Comparison of ENCODE assay signal across 20 cellular contexts in genomic region chr11:120991830-120992686, GRCh38.
"Had no signal": no experiment of that assay in that cellular context is flagged by ENCODE, and none has a peak within 500 bp of the region (broad histone marks: within the 10 kb centered on the region; RNA-seq: fewer than 3 reads in every experiment).

No MANE protein-coding gene starts in this region.

- H3K27ac ChIP-seq: coronary artery, lower lobe of right lung, tibial artery, uterus had no signal

- H3K9me3 Mint-ChIP-seq: activated naive CD8-positive, alpha-beta T cell treated with anti-CD3 and anti-CD28 coated beads for 36 hours; activated T-cell treated with anti-CD3 and anti-CD28 coated beads, Interleukin-2, amount 50 U/mL, for 4 hours; endodermal cell; naive thymus-derived CD8-positive, alpha-beta T cell had no signal

- H3K4me1 ChIP-seq: lower lobe of right lung, tibial artery, uterus had no signal

- H3K4me3 ChIP-seq: coronary artery, lower lobe of right lung, tibial artery, uterus had no signal

- DNase-seq: activated CD4-positive, alpha-beta T cell treated with anti-CD3 and anti-CD28 coated beads for 4 hours; activated CD4-positive, alpha-beta T cell treated with anti-CD3 and anti-CD28 coated beads, Interleukin-2, amount 50 U/mL, for 48 hours; activated CD4-positive, CD25-positive, alpha-beta regulatory T cell; activated CD8-positive, alpha-beta memory T cell treated with anti-CD3 and anti-CD28 coated beads, Interleukin-2, amount 50 U/mL, for 48 hours; activated naive CD4-positive, alpha-beta T cell treated with Interleukin-2 at 50 U/mL for 16 hours; activated naive CD8-positive, alpha-beta T cell treated with anti-CD3 and anti-CD28 coated beads for 36 hours; activated T-cell treated with anti-CD3 and anti-CD28 coated beads, Interleukin-2, amount 50 U/mL, for 4 hours; cerebellar nuclear complex; endodermal cell; lower lobe of right lung; naive thymus-derived CD8-positive, alpha-beta T cell; retina; stimulated activated CD4-positive, alpha-beta T cell treated with anti-CD3 and anti-CD28 coated beads, Interleukin-4, amount 100 ng/mL, for 1 hour; stimulated activated naive CD4-positive, alpha-beta T cell treated with Interleukin-2 at 50 U/mL for 16 hours; T-helper 17 cell; tibial artery; uterus had no signal

- H3K36me3 Mint-ChIP-seq: activated naive CD8-positive, alpha-beta T cell treated with anti-CD3 and anti-CD28 coated beads for 36 hours; naive thymus-derived CD8-positive, alpha-beta T cell had no signal

- H3K27ac Mint-ChIP-seq: activated naive CD8-positive, alpha-beta T cell treated with anti-CD3 and anti-CD28 coated beads for 36 hours; endodermal cell; naive thymus-derived CD8-positive, alpha-beta T cell; progenitor cell of endocrine pancreas; T-helper 17 cell had no signal

- H3K36me3 ChIP-seq: lower lobe of right lung, tibial artery, uterus had no signal

- H3K4me3 Mint-ChIP-seq: activated naive CD8-positive, alpha-beta T cell treated with anti-CD3 and anti-CD28 coated beads for 36 hours; activated T-cell treated with anti-CD3 and anti-CD28 coated beads, Interleukin-2, amount 50 U/mL, for 4 hours; endodermal cell; naive thymus-derived CD8-positive, alpha-beta T cell; T-helper 17 cell had no signal

- H3K27me3 ChIP-seq: uterus had no signal

- H3K9me3 ChIP-seq: lower lobe of right lung, tibial artery, uterus had no signal

- ATAC-seq: activated T-cell treated with anti-CD3 and anti-CD28 coated beads, Interleukin-2, amount 50 U/mL, for 4 hours; left lobe of liver; naive thymus-derived CD8-positive, alpha-beta T cell; T-helper 17 cell had no signal
